In the genomic region with DNA sequence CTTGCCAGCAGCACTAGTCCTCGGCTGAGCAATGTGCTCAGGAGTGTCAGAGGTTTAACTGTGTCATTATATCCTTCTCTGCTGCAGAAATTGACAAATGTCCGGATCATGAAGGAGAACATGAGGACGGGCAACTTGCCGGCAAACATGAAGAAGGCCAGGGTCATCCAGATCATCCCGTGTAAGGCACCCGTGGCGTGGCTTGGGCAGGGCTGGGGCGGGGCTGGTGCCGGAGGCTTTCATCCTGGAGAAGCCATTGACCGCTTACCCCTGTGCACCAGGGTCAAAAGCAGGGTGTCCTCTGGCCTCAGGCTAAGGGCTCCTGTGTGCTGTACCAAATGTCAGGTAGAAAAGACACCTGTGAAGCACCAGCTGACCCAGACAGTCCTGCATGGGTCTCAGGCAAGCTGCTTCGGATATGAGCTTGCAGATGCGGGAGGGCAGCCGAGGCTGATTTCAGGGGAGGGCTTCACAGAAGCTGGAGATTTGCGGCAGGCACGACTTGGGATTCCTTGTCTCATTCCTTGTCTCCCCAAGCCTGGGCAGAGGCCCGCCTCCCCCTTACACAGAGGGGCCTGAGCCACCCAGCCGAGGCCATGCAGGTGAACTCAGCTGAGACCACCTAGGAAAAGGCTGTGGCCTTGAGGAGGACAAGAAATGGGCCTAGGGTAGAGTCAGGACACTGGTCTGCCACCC, we compare ENCODE assay signal across 26 cellular contexts. TPM values are rescaled to one million over a fixed set of nuclear protein-coding genes. Genes with fewer than 3 reads are reported as not detected.
DNase-seq lines count a peak whose midpoint lies in the region; ATAC-seq and TF ChIP-seq lines count a peak whose summit lies in the region.
"Had no signal": no experiment of that assay in that cellular context is flagged by ENCODE, and none has a peak within 500 bp of the region (broad histone marks: within the 10 kb centered on the region; RNA-seq: fewer than 3 reads in every experiment).

No MANE protein-coding gene starts in this region.

- intact Hi-C loops in dendritic cell treated with granulocyte-macrophage colony-stimulating factor and Interleukin-4, amounts not matched to agents 40 ng/mL and 50 ng/mL, for 4 days (cut with micrococcal nuclease): no loop called here
- intact Hi-C loops in upper lobe of right lung (cut with DNase I): no loop called here

- ATAC-seq in upper lobe of right lung: no peak
- ATAC-seq: stimulated activated memory B cell treated with anti-CD40 and anti-IgM and Interleukin-4, amounts not matched to agents 10 μg/mL and 1 μg/mL and 100 μg/mL, for 72 hours had no signal

- no peaks in the 10 kb centered on the region for H3K9me3 ChIP-seq in upper lobe of right lung
- H3K9me3 ChIP-seq in effector memory CD4-positive, alpha-beta T cell (ENCODE audit: control insufficient read depth, low read length): no peaks in the 10 kb centered on the region
- H3K9me3 ChIP-seq: SJSA1, upper lobe of left lung had no signal

- peaks cover 100% of the 10 kb centered on the region for H3K36me3 ChIP-seq in upper lobe of right lung
- H3K36me3 ChIP-seq in effector memory CD4-positive, alpha-beta T cell (ENCODE audit: control insufficient read depth, insufficient read depth, low read length): peaks cover 87% of the 10 kb centered on the region
- H3K36me3 ChIP-seq: SJSA1 had no signal

- H3K4me3 ChIP-seq in upper lobe of right lung: no peak overlapping the region
- H3K4me3 ChIP-seq in effector memory CD4-positive, alpha-beta T cell (ENCODE audit: insufficient read depth, low read depth, low read length, poor library complexity, severe bottlenecking): no peak overlapping the region
- H3K4me3 ChIP-seq: SJSA1, upper lobe of left lung had no signal

- DNase-seq in activated effector memory CD4-positive, alpha-beta T cell treated with anti-CD3 and anti-CD28 coated beads, Interleukin-2, amount 50 U/mL, for 16 hours: peak; percentile 48
- DNase-seq in activated effector memory CD4-positive, alpha-beta T cell treated with Interleukin-2 at 50 U/mL for 16 hours: no peak
- DNase-seq in neural crest cell (ENCODE audit: low read depth, low spot score) (no peak), upper lobe of right lung (peak; percentile 48), NCI-H1092 treated with DMSO at 0.1 percent for 48 hours (lab: John Stamatoyannopoulos, UW) (no peak), NCI-H1436 treated with DMSO at 0.1 percent for 48 hours (lab: John Stamatoyannopoulos, UW) (no peak)
- no peak for DNase-seq in effector memory CD4-positive, alpha-beta T cell
- DNase-seq: activated CD4-positive, alpha-beta T cell treated with anti-CD3 and anti-CD28 coated beads for 4 hours; activated naive CD4-positive, alpha-beta T cell treated with Interleukin-2 at 50 U/mL for 16 hours; activated T-cell treated with anti-CD3 and anti-CD28 coated beads, Interleukin-2, amount 50 U/mL, for 1 hour; amniotic stem cell; brain microvascular endothelial cell; effector CD8-positive, alpha-beta T cell; immature natural killer cell; mesenchymal stem cell; NCI-H187; occipital lobe; stimulated activated CD4-positive, alpha-beta T cell treated with anti-CD3 and anti-CD28 coated beads, Interleukin-15, amount 100 ng/mL, for 24 hours; substantia nigra; T-helper 9 cell had no signal

- peaks cover 5% of the 10 kb centered on the region for H3K9me3 Mint-ChIP-seq in dendritic cell treated with granulocyte-macrophage colony-stimulating factor and Interleukin-4, amounts not matched to agents 40 ng/mL and 50 ng/mL, for 4 days
- H3K9me3 Mint-ChIP-seq in neural crest cell: peaks cover 3% of the 10 kb centered on the region
- H3K9me3 Mint-ChIP-seq: CD4-positive, alpha-beta memory T cell had no signal

- H3K27ac ChIP-seq in upper lobe of right lung: no peak overlapping the region
- H3K27ac ChIP-seq in effector memory CD4-positive, alpha-beta T cell (ENCODE audit: insufficient read depth, low read length, poor library complexity, severe bottlenecking): no peak overlapping the region
- H3K27ac ChIP-seq: brain microvascular endothelial cell, SJSA1, upper lobe of left lung, VCaP had no signal

- H3K4me1 ChIP-seq in upper lobe of right lung: no peaks in the 10 kb centered on the region
- peaks cover 10% of the 10 kb centered on the region for H3K4me1 ChIP-seq in effector memory CD4-positive, alpha-beta T cell (ENCODE audit: control insufficient read depth, insufficient read depth, low read length, poor library complexity, severe bottlenecking)
- H3K4me1 ChIP-seq: SJSA1 had no signal

- peaks cover 73% of the 10 kb centered on the region for H3K4me1 Mint-ChIP-seq in dendritic cell treated with granulocyte-macrophage colony-stimulating factor and Interleukin-4, amounts not matched to agents 40 ng/mL and 50 ng/mL, for 4 days (ENCODE audit: low read depth)
- no peaks in the 10 kb centered on the region for H3K4me1 Mint-ChIP-seq in neural crest cell

- TF ChIP-seq CTCF in neural crest cell (conservative IDR thresholded peaks at IDR 0.05) (no peak), upper lobe of right lung (IDR thresholded peaks at IDR 0.05) (no peak)

- H3K36me3 Mint-ChIP-seq in dendritic cell treated with granulocyte-macrophage colony-stimulating factor and Interleukin-4, amounts not matched to agents 40 ng/mL and 50 ng/mL, for 4 days (ENCODE audit: low read depth): peaks cover 100% of the 10 kb centered on the region
- H3K36me3 Mint-ChIP-seq in neural crest cell (ENCODE audit: low read depth): no peaks in the 10 kb centered on the region

- H3K27me3 Mint-ChIP-seq in dendritic cell treated with granulocyte-macrophage colony-stimulating factor and Interleukin-4, amounts not matched to agents 40 ng/mL and 50 ng/mL, for 4 days: no peaks in the 10 kb centered on the region
- H3K27me3 Mint-ChIP-seq in neural crest cell (ENCODE audit: low read depth): no peaks in the 10 kb centered on the region
- H3K27me3 Mint-ChIP-seq: CD4-positive, alpha-beta memory T cell; stimulated activated memory B cell treated with anti-CD40 and anti-IgM and Interleukin-4, amounts not matched to agents 10 μg/mL and 1 μg/mL and 100 μg/mL, for 72 hours had no signal

- H3K27me3 ChIP-seq in upper lobe of right lung: no peaks in the 10 kb centered on the region
- H3K27me3 ChIP-seq in effector memory CD4-positive, alpha-beta T cell (replicated peaks; ENCODE audit: control insufficient read depth, insufficient read depth, low read length, poor library complexity, severe bottlenecking): no peaks in the 10 kb centered on the region
- H3K27me3 ChIP-seq: brain microvascular endothelial cell, SJSA1, upper lobe of left lung had no signal

- no peak overlapping the region for H3K4me3 Mint-ChIP-seq in dendritic cell treated with granulocyte-macrophage colony-stimulating factor and Interleukin-4, amounts not matched to agents 40 ng/mL and 50 ng/mL, for 4 days
- H3K4me3 Mint-ChIP-seq in neural crest cell: no peak overlapping the region
- H3K4me3 Mint-ChIP-seq: CD4-positive, alpha-beta memory T cell; immature natural killer cell; stimulated activated memory B cell treated with anti-CD40 and anti-IgM and Interleukin-4, amounts not matched to agents 10 μg/mL and 1 μg/mL and 100 μg/mL, for 72 hours had no signal

- H3K27ac Mint-ChIP-seq in dendritic cell treated with granulocyte-macrophage colony-stimulating factor and Interleukin-4, amounts not matched to agents 40 ng/mL and 50 ng/mL, for 4 days: peak overlapping the region; percentile 86
- peak overlapping the region; percentile 81 for H3K27ac Mint-ChIP-seq in neural crest cell (ENCODE audit: unreplicated experiment)
- H3K27ac Mint-ChIP-seq: CD4-positive, alpha-beta memory T cell; stimulated activated memory B cell treated with anti-CD40 and anti-IgM and Interleukin-4, amounts not matched to agents 10 μg/mL and 1 μg/mL and 100 μg/mL, for 72 hours had no signal

RNA-seq across cellular contexts. Expression of a gene that starts 55.4 kb away (rescaled TPM):
- total RNA-seq in neural crest cell (140 and 160 TPM in 2 replicates), upper lobe of right lung (2.1 TPM)

Comparison
In these comparisons a context has a peak if more than half of its experiments do, and no peak if none do; other contexts are left out.
1. DNase-seq: peak in activated effector memory CD4-positive, alpha-beta T cell treated with anti-CD3 and anti-CD28 coated beads, Interleukin-2, amount 50 U/mL, for 16 hours (single experiment) and upper lobe of right lung (single experiment); none in activated effector memory CD4-positive, alpha-beta T cell treated with Interleukin-2 at 50 U/mL for 16 hours (single experiment), neural crest cell (single experiment), NCI-H1092 treated with DMSO at 0.1 percent for 48 hours (single experiment), NCI-H1436 treated with DMSO at 0.1 percent for 48 hours (single experiment) and effector memory CD4-positive, alpha-beta T cell (0 of 3).
2. RNA of a gene that starts 55.4 kb away (total RNA-seq): 140 to 160 TPM in neural crest cell; 2.1 TPM in upper lobe of right lung (single experiment); every median in the first group is over 10 times any median in the second.